ENCODE assay signal across 15 cellular contexts in genomic region chr11:126949066-126949945, GRCh38. TPM values are rescaled to one million over a fixed set of nuclear protein-coding genes. Genes with fewer than 3 reads are reported as not detected.
DNase-seq lines count a peak whose midpoint lies in the region; ATAC-seq, FAIRE-seq and TF ChIP-seq lines count a peak whose summit lies in the region.
"Had no signal": no experiment of that assay in that cellular context is flagged by ENCODE, and none has a peak within 500 bp of the region (broad histone marks: within the 10 kb centered on the region; RNA-seq: fewer than 3 reads in every experiment).

No MANE protein-coding gene starts in this region.

- no peak for TF ChIP-seq POLR2A in GM12892 (IDR thresholded peaks at IDR 0.05; ENCODE audit: low read depth, low read length)

- no peak for ATAC-seq in HG02588 (IDR thresholded peaks at IDR 0.05; ENCODE audit: unreplicated experiment)
- ATAC-seq: right lobe of liver had no signal

- FAIRE-seq in GM12892 (lab: Jason Lieb, UNC): no peak

- DNase-seq in Ammon's horn (ENCODE audit: low spot score) (peak; percentile 69), HT1080 (ENCODE audit: low read depth) (peak; percentile 89), astrocyte of the hippocampus (ENCODE audit: low read depth, low spot score) (peak; percentile 90), occipital lobe (lab: John Stamatoyannopoulos, UW) (peak; percentile 73), NAMALWA (ENCODE audit: low spot score) (no peak), GM12892 (ENCODE audit: insufficient read length) (no peak)
- DNase-seq: activated CD8-positive, alpha-beta memory T cell treated with anti-CD3 and anti-CD28 coated beads, Interleukin-2, amount 50 U/mL, for 4 hours; mammary epithelial cell; NCI-H187; NCI-H524 treated with DMSO at 0.1 percent for 48 hours; nephron progenitor cell; right lobe of liver; stimulated activated CD4-positive, alpha-beta T cell treated with anti-CD3 and anti-CD28 coated beads, Interleukin-4, amount 100 ng/mL, for 1 hour; transverse colon had no signal

RNA-seq across cellular contexts. Expression of gene KIRREL3, which starts 51.3 kb away (rescaled TPM):
- total RNA-seq in HT1080 (2014; rRNA removed; shearing (Covaris generic)): 1.7 and 2.2 TPM in 2 replicates
- polyA plus RNA-seq in HT1080 (2015; cell fraction: cytosol; rRNA removed): 2.3 and 2.4 TPM in 2 replicates
- 1.9 and 2.0 TPM in 2 replicates for polyA plus RNA-seq in HT1080 (2015; cell fraction: nucleus; rRNA removed)
- 29.3 TPM for total RNA-seq in occipital lobe
- not detected for polyA plus RNA-seq in GM12892 (2012; ENCODE audit: missing spikeins)
- total RNA-seq: right lobe of liver had no signal

Comparison
In these comparisons a context has a peak if more than half of its experiments do, and no peak if none do; other contexts are left out.
1. DNase-seq: peak in Ammon's horn (single experiment), HT1080 (single experiment), astrocyte of the hippocampus (single experiment) and occipital lobe (single experiment); none in NAMALWA (single experiment) and GM12892 (single experiment).